Comparison of ENCODE assay signal across 26 cellular contexts in genomic region chr6:33725891-33726673, GRCh38. TPM values are rescaled to one million over a fixed set of nuclear protein-coding genes. Genes with fewer than 3 reads are reported as not detected.
"Had no signal": no experiment of that assay in that cellular context is flagged by ENCODE, and none has a peak within 500 bp of the region (broad histone marks: within the 10 kb centered on the region; RNA-seq: fewer than 3 reads in every experiment).

No MANE protein-coding gene starts in this region.

- H3K4me3 ChIP-seq: coronary artery, left lung, lower lobe of right lung, prostate gland, sigmoid colon, stomach, thoracic aorta, transverse colon had no signal

- H3K4me3 Mint-ChIP-seq: endodermal cell; immature natural killer cell; memory B cell; mesothelial cell of epicardium; natural killer cell treated with Interleukin-12 subunit alpha and Interleukin-12 subunit beta and Interleukin-15 and Interleukin-18, amount 100 ng/mL, for 72 hours had no signal

- H3K27ac Mint-ChIP-seq: endodermal cell; memory B cell; mesothelial cell of epicardium; natural killer cell treated with Interleukin-12 subunit alpha and Interleukin-12 subunit beta and Interleukin-15 and Interleukin-18, amount 100 ng/mL, for 72 hours had no signal

- H3K9me3 Mint-ChIP-seq: endodermal cell; immature natural killer cell; memory B cell; mesothelial cell of epicardium; natural killer cell treated with Interleukin-12 subunit alpha and Interleukin-12 subunit beta and Interleukin-15 and Interleukin-18, amount 100 ng/mL, for 72 hours had no signal

- H3K4me1 Mint-ChIP-seq: immature natural killer cell had no signal

- H3K9ac ChIP-seq: parathyroid adenoma had no signal

- H3K27ac ChIP-seq: coronary artery, left lung, lower lobe of right lung, parathyroid adenoma, sigmoid colon, stomach, thoracic aorta, transverse colon had no signal

- H2AFZ ChIP-seq: parathyroid adenoma had no signal

- DNase-seq: effector CD4-positive, alpha-beta T cell; endodermal cell; erythroblast; foreskin melanocyte; immature natural killer cell; left lung; retina; sigmoid colon; small intestine; stimulated activated CD4-positive, alpha-beta T cell treated with anti-CD3 and anti-CD28 coated beads, Interleukin-12 subunit alpha, Interleukin-12 subunit beta, amount 100 ng/mL, for 4 hours; stimulated activated naive CD4-positive, alpha-beta T cell; stomach; substantia nigra; transverse colon had no signal

- ATAC-seq: left lung; lower lobe of right lung; natural killer cell treated with Interleukin-12 subunit alpha and Interleukin-12 subunit beta and Interleukin-15 and Interleukin-18, amount 100 ng/mL, for 72 hours had no signal

- H3K9me3 ChIP-seq: left lung, lower lobe of right lung, prostate gland, sigmoid colon, stomach, thoracic aorta, transverse colon had no signal

- H3K27me3 ChIP-seq: sigmoid colon, stomach, transverse colon had no signal

- H3K36me3 ChIP-seq: left lung, prostate gland, stomach, thoracic aorta, transverse colon had no signal

- FAIRE-seq: endothelial cell of umbilical vein, keratinocyte, small intestine had no signal

- H3K79me2 ChIP-seq: parathyroid adenoma had no signal

- H3K4me1 ChIP-seq: transverse colon had no signal

- H3K36me3 Mint-ChIP-seq: immature natural killer cell; memory B cell; mesothelial cell of epicardium; natural killer cell treated with Interleukin-12 subunit alpha and Interleukin-12 subunit beta and Interleukin-15 and Interleukin-18, amount 100 ng/mL, for 72 hours had no signal

RNA-seq across cellular contexts. Expression of gene IP6K3, which starts 20.6 kb away (rescaled TPM):
- total RNA-seq: dermis microvascular lymphatic vessel endothelial cell; endodermal cell; endothelial cell of umbilical vein; glomerular endothelial cell; natural killer cell treated with Interleukin-12 subunit alpha and Interleukin-12 subunit beta and Interleukin-15 and Interleukin-18, amount 100 ng/mL, for 72 hours had no signal
- polyA plus RNA-seq: endothelial cell of umbilical vein, immature natural killer cell, keratinocyte had no signal
